9 cellular contexts compared by ENCODE assay signal in the genomic region with DNA sequence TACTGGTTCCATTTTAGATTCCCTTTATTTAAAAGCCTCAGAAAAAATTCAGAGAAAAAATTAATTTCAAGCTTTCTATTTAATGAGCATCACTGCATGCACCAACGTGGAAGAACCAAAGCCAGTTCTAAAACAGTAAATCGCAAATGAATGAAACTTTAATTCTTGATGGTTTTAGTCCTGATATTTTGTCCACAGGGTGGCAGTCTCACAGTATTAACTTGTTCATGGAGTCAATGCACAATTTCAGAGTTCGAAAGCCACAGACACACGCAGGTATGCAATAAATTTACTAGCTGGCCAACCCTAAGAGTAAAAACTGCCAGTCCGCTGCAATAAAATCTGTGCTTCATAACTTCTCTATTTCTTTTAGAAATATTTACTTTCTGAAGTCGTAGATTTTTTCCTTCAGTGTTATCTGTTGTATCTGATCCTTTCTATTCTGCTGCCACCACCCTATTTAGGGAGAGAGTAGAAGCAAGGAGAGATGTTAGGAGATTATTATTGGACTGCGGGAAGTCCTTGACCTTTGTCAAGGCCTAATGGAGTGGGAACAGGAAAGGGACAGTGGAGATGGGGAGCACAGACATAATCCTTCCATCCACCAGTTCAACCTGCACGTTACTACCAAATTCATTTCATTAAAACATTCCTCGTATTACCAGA. TPM values are rescaled to one million over a fixed set of nuclear protein-coding genes. Genes with fewer than 3 reads are reported as not detected.
DNase-seq lines count a peak whose midpoint lies in the region; ATAC-seq and TF ChIP-seq lines count a peak whose summit lies in the region.
"Had no signal": no experiment of that assay in that cellular context is flagged by ENCODE, and none has a peak within 500 bp of the region (broad histone marks: within the 10 kb centered on the region; RNA-seq: fewer than 3 reads in every experiment).

No MANE protein-coding gene starts in this region.

- no peak overlapping the region for H3K27ac Mint-ChIP-seq in activated T-helper 17 cell treated with anti-CD3 and anti-CD28 coated beads, Interleukin-2, amount 50 U/mL, for 72 hours
- H3K27ac Mint-ChIP-seq: T-helper 1 cell treated with Interleukin-12 subunit alpha and Interleukin-12 subunit beta and Interleukin-4 antibody, amounts not matched to agents 30 μg/mL and 1 μg/mL, for 36 hours had no signal

- peak; percentile 54 for ATAC-seq in activated T-helper 17 cell treated with anti-CD3 and anti-CD28 coated beads, Interleukin-2, amount 50 U/mL, for 72 hours (replicated peaks)
- ATAC-seq in Right ventricle myocardium superior (ENCODE audit: poor library complexity) (peak; percentile 54), GM19463 (IDR thresholded peaks at IDR 0.05; ENCODE audit: unreplicated experiment) (no peak), HG03460 (IDR thresholded peaks at IDR 0.05; ENCODE audit: unreplicated experiment) (no peak)

- H3K27me3 Mint-ChIP-seq in activated T-helper 17 cell treated with anti-CD3 and anti-CD28 coated beads, Interleukin-2, amount 50 U/mL, for 72 hours: no peaks in the 10 kb centered on the region

- POLR2A ChIA-PET in BJ (lab: Charles Lee): interaction anchor here (1.1 kb wide), 1 partner anchor 10 kb away, joined by 3 read pairs; no protein-coding TSS in a partner anchor

- DNase-seq in BJ (ENCODE audit: low read depth) (peak; percentile 55), NCI-H2227 (lab: John Stamatoyannopoulos, UW; ENCODE audit: unreplicated experiment) (peak; percentile 38), Right ventricle myocardium superior (no peak), retina (peak; percentile 20)

- H3K4me3 Mint-ChIP-seq in activated T-helper 17 cell treated with anti-CD3 and anti-CD28 coated beads, Interleukin-2, amount 50 U/mL, for 72 hours: peak overlapping the region; percentile 30
- H3K4me3 Mint-ChIP-seq: T-helper 1 cell treated with Interleukin-12 subunit alpha and Interleukin-12 subunit beta and Interleukin-4 antibody, amounts not matched to agents 30 μg/mL and 1 μg/mL, for 36 hours had no signal

- intact Hi-C loops in Right ventricle myocardium superior (cut with DNase I): loop anchor here (10.0 kb wide), 1 partner anchor 130 kb away; no protein-coding TSS in a partner anchor

- peak; percentile 40 for TF ChIP-seq CTCF in BJ (IDR thresholded peaks at IDR 0.05; ENCODE audit: insufficient read depth, low read depth, low read length)
- TF ChIP-seq CTCF in GM12875 (IDR thresholded peaks at IDR 0.05; ENCODE audit: borderline replicate concordance, insufficient read depth, low read depth, low read length): peak; percentile 36; the same call in 1 of the 2 replicates

- H3K36me3 Mint-ChIP-seq in activated T-helper 17 cell treated with anti-CD3 and anti-CD28 coated beads, Interleukin-2, amount 50 U/mL, for 72 hours (ENCODE audit: low read depth): no peaks in the 10 kb centered on the region

- no peaks in the 10 kb centered on the region for H3K36me3 ChIP-seq in BJ (ENCODE audit: control insufficient read depth, insufficient read depth, low read length)

- H3K4me3 ChIP-seq in BJ (ENCODE audit: low read depth, low read length) (no peak overlapping the region), GM12875 (ENCODE audit: low read depth, low read length) (no peak overlapping the region)

- peaks cover 29% of the 10 kb centered on the region for H3K4me1 Mint-ChIP-seq in activated T-helper 17 cell treated with anti-CD3 and anti-CD28 coated beads, Interleukin-2, amount 50 U/mL, for 72 hours

- no peaks in the 10 kb centered on the region for H3K9me3 Mint-ChIP-seq in activated T-helper 17 cell treated with anti-CD3 and anti-CD28 coated beads, Interleukin-2, amount 50 U/mL, for 72 hours
- H3K9me3 Mint-ChIP-seq: T-helper 1 cell treated with Interleukin-12 subunit alpha and Interleukin-12 subunit beta and Interleukin-4 antibody, amounts not matched to agents 30 μg/mL and 1 μg/mL, for 36 hours had no signal

- CTCF ChIA-PET in BJ (lab: Yijun Ruan, JAX): interaction anchor here (0.6 to 1.8 kb wide), 16 partner anchors 9 to 274 kb away, joined by 3 to 7 read pairs (median 3); no protein-coding TSS in a partner anchor

- no peaks in the 10 kb centered on the region for H3K27me3 ChIP-seq in BJ (ENCODE audit: control insufficient read depth, insufficient read depth, low read length)

RNA-seq across cellular contexts. Expression of a gene that starts 7.0 kb away (rescaled TPM):
- 4.9 and 10.6 TPM in 2 replicates for polyA plus RNA-seq in BJ (2011; rRNA removed)
- polyA minus RNA-seq in BJ (2011; rRNA and poly(A)+ RNA removed): 2.2 and 2.4 TPM in 2 replicates
- 10 to 100 TPM in 1 of 2 donors, 1 to 10 TPM in 1; 9.7 to 10.6 TPM for total RNA-seq in activated T-helper 17 cell treated with anti-CD3 and anti-CD28 coated beads, Interleukin-2, amount 50 U/mL, for 72 hours
- total RNA-seq in Right ventricle myocardium superior: 18.6 TPM

RNA-seq across cellular contexts. Expression of a gene that starts 35.2 kb away (rescaled TPM):
- 35.8 and 41.7 TPM in 2 replicates for polyA plus RNA-seq in BJ (2011; rRNA removed)
- 27.1 and 28.3 TPM in 2 replicates for polyA minus RNA-seq in BJ (2011; rRNA and poly(A)+ RNA removed)
- 10 to 100 TPM; 76.0 to 80.1 TPM for total RNA-seq in activated T-helper 17 cell treated with anti-CD3 and anti-CD28 coated beads, Interleukin-2, amount 50 U/mL, for 72 hours
- total RNA-seq in Right ventricle myocardium superior: 33.9 TPM

Comparison
In these comparisons a context has a peak if more than half of its experiments do, and no peak if none do; other contexts are left out.
1. ATAC-seq: peak in activated T-helper 17 cell treated with anti-CD3 and anti-CD28 coated beads, Interleukin-2, amount 50 U/mL, for 72 hours (single experiment) and Right ventricle myocardium superior (single experiment); none in GM19463 (single experiment) and HG03460 (single experiment).